Comparison of ENCODE assay signal across 12 cellular contexts in genomic region chr2:233085839-233086150, GRCh38. TPM values are rescaled to one million over a fixed set of nuclear protein-coding genes. Genes with fewer than 3 reads are reported as not detected.
DNase-seq lines count a peak whose midpoint lies in the region; ATAC-seq, FAIRE-seq and TF ChIP-seq lines count a peak whose summit lies in the region.
"Had no signal": no experiment of that assay in that cellular context is flagged by ENCODE, and none has a peak within 500 bp of the region (broad histone marks: within the 10 kb centered on the region; RNA-seq: fewer than 3 reads in every experiment).

No MANE protein-coding gene starts in this region.

- ATAC-seq in activated CD8-positive, alpha-beta memory T cell treated with anti-CD3 and anti-CD28 coated beads, Interleukin-2, amount 10 ng/mL, durations not matched to agents 7 days and 5 days: no peak
- ATAC-seq in activated CD8-positive, alpha-beta T cell treated with anti-CD3 and anti-CD28 coated beads for 36 hours: no peak
- ATAC-seq: left lobe of liver had no signal

- FAIRE-seq in kidney (lab: Jason Lieb, UNC): no peak
- FAIRE-seq: frontal cortex had no signal

- TF ChIP-seq CTCF in activated CD8-positive, alpha-beta T cell treated with anti-CD3 and anti-CD28 coated beads for 36 hours (IDR thresholded peaks at IDR 0.05): no peak
- no peak for TF ChIP-seq CTCF in kidney (IDR thresholded peaks at IDR 0.05; ENCODE audit: borderline replicate concordance, extremely low read depth, insufficient read depth)

- no peaks in the 10 kb centered on the region for H3K9me3 ChIP-seq in kidney (ENCODE audit: control insufficient read depth in 1 of 2, low read length in 2 of 2)

- H3K36me3 Mint-ChIP-seq in activated CD8-positive, alpha-beta memory T cell treated with anti-CD3 and anti-CD28 coated beads, Interleukin-2, amount 10 ng/mL, durations not matched to agents 7 days and 5 days: peaks cover 67% of the 10 kb centered on the region
- H3K36me3 Mint-ChIP-seq in activated CD8-positive, alpha-beta T cell treated with anti-CD3 and anti-CD28 coated beads for 36 hours (ENCODE audit: low read depth): peaks cover 47% of the 10 kb centered on the region

- no peak for DNase-seq in activated CD8-positive, alpha-beta memory T cell treated with anti-CD3 and anti-CD28 coated beads, Interleukin-2, amount 10 ng/mL, durations not matched to agents 7 days and 5 days
- no peak for DNase-seq in activated CD8-positive, alpha-beta memory T cell treated with anti-CD3 and anti-CD28 coated beads, Interleukin-2, amount 50 U/mL, for 48 hours
- DNase-seq in activated CD8-positive, alpha-beta T cell treated with anti-CD3 and anti-CD28 coated beads for 36 hours: no peak
- DNase-seq in kidney (no peak), substantia nigra (lab: John Stamatoyannopoulos, UW) (no peak), DMS53 (lab: John Stamatoyannopoulos, UW) (no peak), NCI-H1436 treated with DMSO at 0.1 percent for 48 hours (lab: John Stamatoyannopoulos, UW) (no peak), NCI-H2081 treated with DMSO at 0.1 percent for 48 hours (lab: John Stamatoyannopoulos, UW) (no peak)
- DNase-seq: DMS79 had no signal

- intact Hi-C loops in activated CD8-positive, alpha-beta T cell treated with anti-CD3 and anti-CD28 coated beads for 36 hours (cut with micrococcal nuclease): no loop called here
- intact Hi-C loops in kidney (cut with DNase I): no loop called here

- H3K27me3 Mint-ChIP-seq in activated CD8-positive, alpha-beta memory T cell treated with anti-CD3 and anti-CD28 coated beads, Interleukin-2, amount 10 ng/mL, durations not matched to agents 7 days and 5 days: no peaks in the 10 kb centered on the region
- no peaks in the 10 kb centered on the region for H3K27me3 Mint-ChIP-seq in activated CD8-positive, alpha-beta T cell treated with anti-CD3 and anti-CD28 coated beads for 36 hours

- H3K4me3 Mint-ChIP-seq in activated CD8-positive, alpha-beta memory T cell treated with anti-CD3 and anti-CD28 coated beads, Interleukin-2, amount 10 ng/mL, durations not matched to agents 7 days and 5 days: no peak overlapping the region
- H3K4me3 Mint-ChIP-seq in activated CD8-positive, alpha-beta T cell treated with anti-CD3 and anti-CD28 coated beads for 36 hours: no peak overlapping the region

- no peaks in the 10 kb centered on the region for H3K36me3 ChIP-seq in kidney (ENCODE audit: control insufficient read depth in 1 of 2, insufficient read depth in 2 of 2, low read length in 2 of 2)

- no peaks in the 10 kb centered on the region for H3K9me3 Mint-ChIP-seq in activated CD8-positive, alpha-beta memory T cell treated with anti-CD3 and anti-CD28 coated beads, Interleukin-2, amount 10 ng/mL, durations not matched to agents 7 days and 5 days (ENCODE audit: low read depth)
- no peaks in the 10 kb centered on the region for H3K9me3 Mint-ChIP-seq in activated CD8-positive, alpha-beta T cell treated with anti-CD3 and anti-CD28 coated beads for 36 hours

- POLR2A ChIA-PET in activated CD8-positive, alpha-beta T cell treated with anti-CD3 and anti-CD28 coated beads for 36 hours (lab: Charles Lee): interaction anchor here (0.9 to 1.5 kb wide), 2 partner anchors 20 to 25 kb away, joined by 3 to 7 read pairs; partner anchors contain the start of gene INPP5D

- peak overlapping the region; percentile 94 for H3K27ac Mint-ChIP-seq in activated CD8-positive, alpha-beta memory T cell treated with anti-CD3 and anti-CD28 coated beads, Interleukin-2, amount 10 ng/mL, durations not matched to agents 7 days and 5 days
- H3K27ac Mint-ChIP-seq in activated CD8-positive, alpha-beta T cell treated with anti-CD3 and anti-CD28 coated beads for 36 hours: peak overlapping the region; percentile 89

- H3K9ac ChIP-seq in kidney (ENCODE audit: low read length in 2 of 2): no peak overlapping the region

- peaks cover 8 to 15% of the 10 kb centered on the region in 2 donors for H3K4me1 ChIP-seq in kidney (ENCODE audit: control insufficient read depth in 1 of 2, insufficient read depth in 1 of 2, low read depth in 1 of 2, low read length in 2 of 2)

- peaks cover 70% of the 10 kb centered on the region for H3K4me1 Mint-ChIP-seq in activated CD8-positive, alpha-beta memory T cell treated with anti-CD3 and anti-CD28 coated beads, Interleukin-2, amount 10 ng/mL, durations not matched to agents 7 days and 5 days
- peaks cover 70% of the 10 kb centered on the region for H3K4me1 Mint-ChIP-seq in activated CD8-positive, alpha-beta T cell treated with anti-CD3 and anti-CD28 coated beads for 36 hours (ENCODE audit: low read depth)

- H3K27ac ChIP-seq in kidney (ENCODE audit: low read depth in 2 of 2, low read length in 2 of 2): peak overlapping the region; percentile 51 to 77
- peak overlapping the region; percentile 16 for H3K27ac ChIP-seq in substantia nigra (ENCODE audit: low read depth, low read length, poor library complexity, severe bottlenecking)

- no peak overlapping the region for H3K4me3 ChIP-seq in kidney (ENCODE audit: low read length in 2 of 2)

- CTCF ChIA-PET in activated CD8-positive, alpha-beta memory T cell treated with anti-CD3 and anti-CD28 coated beads, Interleukin-2, amount 10 ng/mL, durations not matched to agents 7 days and 5 days (lab: Charles Lee): interaction anchor here (0.9 to 4.0 kb wide), 4 partner anchors 15 to 32 kb away, joined by 3 to 27 read pairs (median 8); partner anchors contain the start of gene INPP5D
- CTCF ChIA-PET in activated CD8-positive, alpha-beta T cell treated with anti-CD3 and anti-CD28 coated beads for 36 hours (lab: Charles Lee): interaction anchor here (1.4 kb wide), 1 partner anchor 15 kb away, joined by 3 read pairs; no protein-coding TSS in a partner anchor

RNA-seq across cellular contexts. Expression of gene INPP5D, which starts 25.7 kb away (rescaled TPM):
- total RNA-seq in activated CD8-positive, alpha-beta memory T cell treated with anti-CD3 and anti-CD28 coated beads, Interleukin-2, amount 10 ng/mL, durations not matched to agents 7 days and 5 days: 100 to 1,000 TPM; 140 to 152 TPM
- total RNA-seq in activated CD8-positive, alpha-beta T cell treated with anti-CD3 and anti-CD28 coated beads for 36 hours: 10 to 100 TPM; 38.6 to 40.2 TPM
- total RNA-seq in kidney: 29.6 TPM
- polyA plus RNA-seq in kidney (ENCODE audit: insufficient read depth, low read depth, low replicate concordance): 2.6 TPM

RNA-seq across cellular contexts. Expression of gene NEU2, which starts 53.3 kb away (rescaled TPM):
- not detected for total RNA-seq in activated CD8-positive, alpha-beta memory T cell treated with anti-CD3 and anti-CD28 coated beads, Interleukin-2, amount 10 ng/mL, durations not matched to agents 7 days and 5 days
- not detected for total RNA-seq in activated CD8-positive, alpha-beta T cell treated with anti-CD3 and anti-CD28 coated beads for 36 hours
- not detected for total RNA-seq in kidney
- not detected for polyA plus RNA-seq in kidney (ENCODE audit: insufficient read depth, low read depth, low replicate concordance)
- total RNA-seq: A673, frontal cortex, left lobe of liver had no signal
